Comparison of ENCODE assay signal across 1 cellular context in the genomic region with DNA sequence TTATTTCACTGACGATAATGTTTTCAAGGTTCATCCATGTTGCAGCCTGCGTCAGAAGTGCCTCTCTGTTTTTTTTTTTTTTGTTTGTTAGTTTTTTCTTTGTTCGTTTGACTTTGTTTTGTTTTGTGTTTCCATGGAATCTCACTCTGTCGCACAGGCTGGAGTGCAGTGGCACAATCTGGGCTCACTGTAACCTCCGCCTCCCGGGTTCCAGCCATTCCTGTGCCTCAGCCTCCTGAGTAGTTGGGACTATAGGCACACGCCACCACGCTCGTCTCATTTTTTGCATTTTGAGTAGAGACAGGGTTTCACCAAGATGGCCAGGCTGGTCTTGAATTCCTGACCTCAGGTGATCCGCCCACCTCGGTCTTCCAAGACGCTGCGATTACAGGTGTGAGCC. TPM values are rescaled to one million over a fixed set of nuclear protein-coding genes. Genes with fewer than 3 reads are reported as not detected.
"Had no signal": no experiment of that assay in that cellular context is flagged by ENCODE, and none has a peak within 500 bp of the region (broad histone marks: within the 10 kb centered on the region; RNA-seq: fewer than 3 reads in every experiment).

No MANE protein-coding gene starts in this region.

RNA-seq across cellular contexts. Expression of a gene that starts 43.1 kb away (rescaled TPM):
- polyA plus RNA-seq: stomach had no signal
